Comparison of ENCODE assay signal across 8 cellular contexts in the genomic region with DNA sequence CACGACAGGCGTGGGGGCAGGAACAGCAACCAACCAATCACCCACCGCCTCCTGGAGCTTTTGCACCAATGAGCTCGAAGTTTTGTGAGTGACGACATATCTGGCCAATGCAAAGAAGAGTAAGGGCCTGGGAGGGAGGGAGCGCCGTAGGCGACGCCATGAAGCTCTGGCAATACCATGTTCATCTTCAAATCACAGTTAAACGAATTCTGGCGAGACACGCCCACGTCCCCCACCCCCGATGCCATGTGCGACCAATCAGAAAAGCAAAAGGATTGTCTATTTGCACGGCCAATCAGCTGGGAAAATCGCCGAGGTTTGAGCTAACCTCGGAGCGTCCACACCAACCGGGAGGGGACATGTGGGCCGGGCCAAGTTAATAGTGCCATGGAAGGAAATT. TPM values are rescaled to one million over a fixed set of nuclear protein-coding genes. Genes with fewer than 3 reads are reported as not detected.
DNase-seq lines count a peak whose midpoint lies in the region; ATAC-seq and TF ChIP-seq lines count a peak whose summit lies in the region.
"Not testable (repeated sequence)": the region's sequence is repeated elsewhere in the genome, so short reads cannot be mapped to it uniquely, and the experiment has no call there.

TSS of gene ARL17B (minus strand) at position 12 of the 400 bp plus-strand sequence. CDS start 3,369 bp downstream, outside the sequence.

- TF ChIP-seq CTCF in activated CD8-positive, alpha-beta T cell treated with anti-CD3 and anti-CD28 coated beads for 36 hours (IDR thresholded peaks at IDR 0.05); MCF 10A (IDR thresholded peaks at IDR 0.05; ENCODE audit: unreplicated experiment); liver (IDR thresholded peaks at IDR 0.05; ENCODE audit: low read depth, low read length, missing input control); upper lobe of left lung (IDR thresholded peaks at IDR 0.05): not testable (repeated sequence)

- peak within 1 kb of the TSS; percentile 47 for H3K4me3 Mint-ChIP-seq in activated CD8-positive, alpha-beta T cell treated with anti-CD3 and anti-CD28 coated beads for 36 hours
- not testable (repeated sequence) for H3K4me3 Mint-ChIP-seq in MCF 10A (ENCODE audit: unreplicated experiment)

- H3K36me3 Mint-ChIP-seq in activated CD8-positive, alpha-beta T cell treated with anti-CD3 and anti-CD28 coated beads for 36 hours (ENCODE audit: low read depth); MCF 10A (ENCODE audit: insufficient read depth, unreplicated experiment): not testable (repeated sequence)

- not testable (repeated sequence) for H3K36me3 ChIP-seq in liver (ENCODE audit: control insufficient read depth in 4 of 4, insufficient read depth in 3 of 4, low read depth in 1 of 4, low read length in 3 of 4); upper lobe of left lung

- H3K4me1 ChIP-seq in liver (ENCODE audit: control insufficient read depth in 4 of 4, insufficient read depth in 4 of 4, low read length in 3 of 4); upper lobe of left lung: not testable (repeated sequence)

- TF ChIP-seq RAD21 in liver (IDR thresholded peaks at IDR 0.05) = not testable (repeated sequence)

- not testable (repeated sequence) for H3K4me3 ChIP-seq in liver (ENCODE audit: low read depth in 1 of 3, low read length in 3 of 3)
- peak within 1 kb of the TSS in 2 of 4 donors; percentile 26 to 31 for H3K4me3 ChIP-seq in upper lobe of left lung

- WGBS in liver = 0% methylated on average over 13 of the region's 22 CpGs
- no CpG with 5 or more reads among the region's 22 CpGs for WGBS in upper lobe of left lung, 2 donors

- DNase-seq in LHCN-M2 (ENCODE audit: low read depth); MCF 10A (ENCODE audit: unreplicated experiment): not testable (repeated sequence)
- DNase-seq in activated CD8-positive, alpha-beta T cell treated with anti-CD3 and anti-CD28 coated beads for 36 hours = peak; percentile 95
- DNase-seq in stimulated activated CD4-positive, alpha-beta T cell treated with anti-CD3 and anti-CD28 coated beads, Interleukin-15, amount 100 ng/mL, for 48 hours (ENCODE audit: low read depth in 2 of 2) = peak; percentile 50 to 90
- DNase-seq in upper lobe of left lung = peak; percentile 34 to 78

- not testable (repeated sequence) for TF ChIP-seq POLR2A in upper lobe of left lung (IDR thresholded peaks at IDR 0.05)

- H3K4me1 Mint-ChIP-seq in activated CD8-positive, alpha-beta T cell treated with anti-CD3 and anti-CD28 coated beads for 36 hours (ENCODE audit: low read depth); MCF 10A (ENCODE audit: insufficient read depth, unreplicated experiment): not testable (repeated sequence)

- CTCF ChIA-PET in activated CD8-positive, alpha-beta T cell treated with anti-CD3 and anti-CD28 coated beads for 36 hours (lab: Charles Lee); MCF 10A (lab: Yijun Ruan, JAX): not testable (repeated sequence)

- H3K9me3 Mint-ChIP-seq in activated CD8-positive, alpha-beta T cell treated with anti-CD3 and anti-CD28 coated beads for 36 hours; MCF 10A (ENCODE audit: unreplicated experiment): not testable (repeated sequence)

- H3K27ac Mint-ChIP-seq in activated CD8-positive, alpha-beta T cell treated with anti-CD3 and anti-CD28 coated beads for 36 hours = peak within 1 kb of the TSS; percentile 57
- not testable (repeated sequence) for H3K27ac Mint-ChIP-seq in MCF 10A (ENCODE audit: low read depth, unreplicated experiment)

- ATAC-seq in GM18870 (IDR thresholded peaks at IDR 0.05; ENCODE audit: unreplicated experiment) (peak; percentile 80), HG02623 (IDR thresholded peaks at IDR 0.05; ENCODE audit: unreplicated experiment) (peak; percentile 82), upper lobe of left lung (ENCODE audit: low FRiP score in 2 of 2) (peak; percentile 99 to 100)
- peak; percentile 96 for ATAC-seq in activated CD8-positive, alpha-beta T cell treated with anti-CD3 and anti-CD28 coated beads for 36 hours

- not testable (repeated sequence) for TF ChIP-seq EP300 in upper lobe of left lung (IDR thresholded peaks at IDR 0.05)

- H3K9ac ChIP-seq in liver (ENCODE audit: low read depth in 1 of 2, low read length in 2 of 2) = not testable (repeated sequence)

- POLR2A ChIA-PET in activated CD8-positive, alpha-beta T cell treated with anti-CD3 and anti-CD28 coated beads for 36 hours (lab: Charles Lee); MCF 10A (lab: Yijun Ruan, JAX): not testable (repeated sequence)

- TSS peak; percentile 76 for BruUV-seq in MCF 10A (replicated peaks; lab: Mats Ljungman, UMichigan)

- not testable (repeated sequence) for H3K27ac ChIP-seq in liver (ENCODE audit: low read depth in 1 of 2, low read length in 2 of 2); upper lobe of left lung

- H3K27me3 ChIP-seq in liver (ENCODE audit: control insufficient read depth in 4 of 4, insufficient read depth in 4 of 4, low read length in 3 of 4); upper lobe of left lung: not testable (repeated sequence)

- H3K9me3 ChIP-seq in liver (ENCODE audit: control insufficient read depth in 4 of 4, low read length in 3 of 4); upper lobe of left lung: not testable (repeated sequence)

- not testable (repeated sequence) for H3K27me3 Mint-ChIP-seq in activated CD8-positive, alpha-beta T cell treated with anti-CD3 and anti-CD28 coated beads for 36 hours; MCF 10A (ENCODE audit: insufficient read depth, unreplicated experiment)

- intact Hi-C loops in activated CD8-positive, alpha-beta T cell treated with anti-CD3 and anti-CD28 coated beads for 36 hours (cut with micrococcal nuclease); MCF 10A (cut with micrococcal nuclease): not testable (repeated sequence)

TF ChIP-seq in liver, 16 proteins besides CTCF, POLR2A, EP300 and RAD21:
- TF ChIP-seq YY1 (IDR thresholded peaks at IDR 0.05) = peak; percentile 22

RNA-seq across cellular contexts. Expression of gene ARL17B, which starts in this region (rescaled TPM):
- total RNA-seq in LHCN-M2 (2014; rRNA removed) (11.3 and 14.9 TPM in 2 replicates), MCF 10A (2022) (12.5 and 14.2 TPM in 2 replicates), liver (1 to 10 TPM; 1.9 to 6.7 TPM), upper lobe of left lung (10 to 100 TPM in 5 of 6 donors, 1 to 10 TPM in 1; 7.8 to 47.1 (median 21.6) TPM)
- 7.2 TPM for polyA plus RNA-seq in LHCN-M2 (2012)
- total RNA-seq in activated CD8-positive, alpha-beta T cell treated with anti-CD3 and anti-CD28 coated beads for 36 hours = 10 to 100 TPM; 40.3 to 41.4 TPM
- polyA plus RNA-seq in liver = 1 to 10 TPM; 3.0 to 8.7 TPM
